ENCODE assay signal across 1 cellular context in the genomic region with DNA sequence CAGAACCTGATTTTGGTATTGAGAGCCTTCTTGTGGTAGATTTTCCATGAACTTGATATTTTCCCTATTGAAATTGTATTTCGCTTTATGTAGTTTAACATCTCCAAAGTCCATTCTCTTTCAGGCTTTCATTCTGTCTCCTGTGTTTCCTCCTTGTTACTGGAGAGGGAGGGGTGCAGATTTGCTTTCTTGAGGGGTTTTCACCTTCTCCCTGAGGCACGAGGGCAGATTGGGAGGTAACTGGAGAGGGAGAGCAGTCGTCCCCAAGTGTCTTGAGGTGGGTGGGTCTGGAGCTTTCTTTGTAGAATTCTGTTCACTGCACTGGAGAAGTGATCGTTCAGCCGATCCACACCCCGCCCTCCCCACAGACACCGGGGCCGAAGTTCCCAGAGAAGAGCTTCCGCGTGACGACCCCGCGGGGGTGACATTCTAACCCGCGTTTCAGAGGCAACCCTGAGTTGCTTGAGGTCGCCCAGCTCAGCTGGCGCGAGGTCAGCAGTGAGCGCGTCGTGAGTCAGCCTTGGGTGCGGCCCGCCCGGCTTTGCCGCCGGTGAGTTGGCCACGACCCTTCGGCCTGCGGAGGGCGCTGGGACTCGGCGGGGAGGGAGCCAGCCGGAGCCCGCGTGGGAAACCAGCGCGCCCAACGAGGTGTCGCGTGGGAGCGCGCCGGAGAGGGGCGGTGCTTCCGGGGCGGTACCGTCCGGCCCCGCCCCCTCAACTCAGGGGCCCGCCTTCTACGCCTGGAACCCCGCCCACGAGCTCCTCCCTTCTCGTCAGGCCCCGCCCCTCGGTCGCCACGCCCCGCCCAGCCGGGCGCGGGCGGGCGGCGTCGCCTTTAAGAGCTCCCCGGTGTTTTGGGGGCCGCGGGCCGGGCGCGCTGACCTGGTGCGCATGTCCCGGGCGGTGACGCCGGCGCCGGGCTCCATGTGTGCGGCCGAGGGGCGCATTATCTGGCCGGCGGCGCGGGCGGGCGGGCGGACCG.
TF ChIP-seq lines count a peak whose summit lies in the region.

A gene with protein sequence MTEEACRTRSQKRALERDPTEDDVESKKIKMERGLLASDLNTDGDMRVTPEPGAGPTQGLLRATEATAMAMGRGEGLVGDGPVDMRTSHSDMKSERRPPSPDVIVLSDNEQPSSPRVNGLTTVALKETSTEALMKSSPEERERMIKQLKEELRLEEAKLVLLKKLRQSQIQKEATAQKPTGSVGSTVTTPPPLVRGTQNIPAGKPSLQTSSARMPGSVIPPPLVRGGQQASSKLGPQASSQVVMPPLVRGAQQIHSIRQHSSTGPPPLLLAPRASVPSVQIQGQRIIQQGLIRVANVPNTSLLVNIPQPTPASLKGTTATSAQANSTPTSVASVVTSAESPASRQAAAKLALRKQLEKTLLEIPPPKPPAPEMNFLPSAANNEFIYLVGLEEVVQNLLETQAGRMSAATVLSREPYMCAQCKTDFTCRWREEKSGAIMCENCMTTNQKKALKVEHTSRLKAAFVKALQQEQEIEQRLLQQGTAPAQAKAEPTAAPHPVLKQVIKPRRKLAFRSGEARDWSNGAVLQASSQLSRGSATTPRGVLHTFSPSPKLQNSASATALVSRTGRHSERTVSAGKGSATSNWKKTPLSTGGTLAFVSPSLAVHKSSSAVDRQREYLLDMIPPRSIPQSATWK (plus strand): TSS at position 797 of the 982 bp plus-strand sequence. CDS start 59,671 bp downstream, outside the sequence.

TF ChIP-seq in K562, 482 proteins besides CTCF, POLR2A, EP300 and RAD21 (continued from another document and continues in another):
- TF ChIP-seq ZNF174 (CRISPR knock-in tag; IDR thresholded peaks at IDR 0.05) (no peak), JUND (IDR thresholded peaks at IDR 0.05; ENCODE audit: borderline replicate concordance, low read depth, low read length) (peak; percentile 91), JUND (tag; IDR thresholded peaks at IDR 0.05; ENCODE audit: borderline replicate concordance, low read depth, low read length) (peak; percentile 89; the same call in 2 of the 3 replicates), RBM34 (IDR thresholded peaks at IDR 0.05; ENCODE audit: borderline replicate concordance, insufficient read depth, low read length) (no peak), NCOA1 (IDR thresholded peaks at IDR 0.05; ENCODE audit: low read depth) (peak; percentile 41; the same call in 1 of the 2 replicates), FOXO4 (CRISPR knock-in tag; IDR thresholded peaks at IDR 0.05) (no peak), GTF2F1 (IDR thresholded peaks at IDR 0.05; ENCODE audit: low read depth, low read length) (no peak), COPS2 (conservative IDR thresholded peaks at IDR 0.05) (no peak), BRD4 (IDR thresholded peaks at IDR 0.05) (no peak), ETV5 (CRISPR knock-in tag; IDR thresholded peaks at IDR 0.05; ENCODE audit: low read depth) (peak; percentile 99), CBX5 (IDR thresholded peaks at IDR 0.05; ENCODE audit: borderline replicate concordance, low read depth) (peak; percentile 59; the same call in 1 of the 2 replicates), ZNF143 (CRISPR knock-in tag; IDR thresholded peaks at IDR 0.05) (no peak), CBFB (CRISPR knock-in tag; IDR thresholded peaks at IDR 0.05) (no peak), MTA1 (IDR thresholded peaks at IDR 0.05; ENCODE audit: borderline replicate concordance) (peak; percentile 96), NR1H2 (CRISPR knock-in tag; IDR thresholded peaks at IDR 0.05) (0 out of 2 replicates have a peak, but pooled peaks have one; percentile 65), HINFP (tag; conservative IDR thresholded peaks at IDR 0.05; ENCODE audit: low read depth) (no peak), RUNX1 (IDR thresholded peaks at IDR 0.05; ENCODE audit: low read depth) (0 out of 2 replicates have a peak, but pooled peaks have one; percentile 47), NBN (IDR thresholded peaks at IDR 0.05; ENCODE audit: low read depth) (peak; percentile 81; the same call in 1 of the 2 replicates), FOXJ2 (tag; IDR thresholded peaks at IDR 0.05) (no peak), CXXC5 (CRISPR knock-in tag; IDR thresholded peaks at IDR 0.05) (peak; percentile 95), HDAC2 (IDR thresholded peaks at IDR 0.05) (peak; percentile 97), PHB2 (IDR thresholded peaks at IDR 0.05; ENCODE audit: low read depth) (no peak), TOE1 (IDR thresholded peaks at IDR 0.05; ENCODE audit: borderline replicate concordance) (peak; percentile 77; the same call in 1 of the 2 replicates), TOE1 (CRISPR knock-in tag; IDR thresholded peaks at IDR 0.05; ENCODE audit: borderline replicate concordance, low read depth) (no peak), MTF1 (CRISPR knock-in tag; IDR thresholded peaks at IDR 0.05; ENCODE audit: borderline replicate concordance) (no peak), ZC3H11A (IDR thresholded peaks at IDR 0.05; ENCODE audit: low read depth, low read length) (no peak), TCF3 (CRISPR knock-in tag; IDR thresholded peaks at IDR 0.05) (peak; percentile 58), MEIS2 (IDR thresholded peaks at IDR 0.05; ENCODE audit: partially characterized antibody) (peak; percentile 64), SRSF3 (IDR thresholded peaks at IDR 0.05; ENCODE audit: insufficient read depth, low read length) (no peak), E2F3 (CRISPR knock-in tag; IDR thresholded peaks at IDR 0.05) (peak; percentile 79), KDM5B (IDR thresholded peaks at IDR 0.05; ENCODE audit: insufficient replicate concordance, low read depth, low read length) (peak; percentile 42), CBFA2T3 (IDR thresholded peaks at IDR 0.05) (peak; percentile 32; the same call in 1 of the 2 replicates), DACH1 (IDR thresholded peaks at IDR 0.05; ENCODE audit: partially characterized antibody) (peak; percentile 94), SOX6 (IDR thresholded peaks at IDR 0.05) (peak; percentile 77), SMC3 (conservative IDR thresholded peaks at IDR 0.05; ENCODE audit: insufficient read depth, low read depth, low read length) (0 out of 2 replicates have a peak, but pooled peaks have one; percentile 26), POLR2AphosphoS2 (IDR thresholded peaks at IDR 0.05; ENCODE audit: low read length) (no peak), ZNF507 (tag; conservative IDR thresholded peaks at IDR 0.05) (no peak), DEAF1 (CRISPR knock-in tag; IDR thresholded peaks at IDR 0.05) (no peak), MCM7 (IDR thresholded peaks at IDR 0.05) (no peak), YBX1 (IDR thresholded peaks at IDR 0.05) (no peak), KAT7 (CRISPR knock-in tag; IDR thresholded peaks at IDR 0.05; ENCODE audit: borderline replicate concordance) (peak; percentile 94; the same call in 1 of the 2 replicates), CTCFL (IDR thresholded peaks at IDR 0.05; ENCODE audit: borderline replicate concordance, insufficient read depth, low read depth, low read length, poor library complexity, severe bottlenecking) (peak; percentile 71), CREB1 (IDR thresholded peaks at IDR 0.05) (peak; percentile 93), CREB1 (CRISPR knock-in tag; IDR thresholded peaks at IDR 0.05) (peak; percentile 95), ZNF586 (CRISPR knock-in tag; conservative IDR thresholded peaks at IDR 0.05) (no peak), HLTF (IDR thresholded peaks at IDR 0.05) (no peak)
- TF ChIP-seq, protein P1, sequence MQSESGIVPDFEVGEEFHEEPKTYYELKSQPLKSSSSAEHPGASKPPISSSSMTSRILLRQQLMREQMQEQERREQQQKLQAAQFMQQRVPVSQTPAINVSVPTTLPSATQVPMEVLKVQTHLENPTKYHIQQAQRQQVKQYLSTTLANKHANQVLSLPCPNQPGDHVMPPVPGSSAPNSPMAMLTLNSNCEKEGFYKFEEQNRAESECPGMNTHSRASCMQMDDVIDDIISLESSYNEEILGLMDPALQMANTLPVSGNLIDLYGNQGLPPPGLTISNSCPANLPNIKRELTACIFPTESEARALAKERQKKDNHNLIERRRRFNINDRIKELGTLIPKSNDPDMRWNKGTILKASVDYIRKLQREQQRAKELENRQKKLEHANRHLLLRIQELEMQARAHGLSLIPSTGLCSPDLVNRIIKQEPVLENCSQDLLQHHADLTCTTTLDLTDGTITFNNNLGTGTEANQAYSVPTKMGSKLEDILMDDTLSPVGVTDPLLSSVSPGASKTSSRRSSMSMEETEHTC (IDR thresholded peaks at IDR 0.05): peak; percentile 58; the same call in 1 of the 2 replicates
- TF ChIP-seq, protein P2, sequence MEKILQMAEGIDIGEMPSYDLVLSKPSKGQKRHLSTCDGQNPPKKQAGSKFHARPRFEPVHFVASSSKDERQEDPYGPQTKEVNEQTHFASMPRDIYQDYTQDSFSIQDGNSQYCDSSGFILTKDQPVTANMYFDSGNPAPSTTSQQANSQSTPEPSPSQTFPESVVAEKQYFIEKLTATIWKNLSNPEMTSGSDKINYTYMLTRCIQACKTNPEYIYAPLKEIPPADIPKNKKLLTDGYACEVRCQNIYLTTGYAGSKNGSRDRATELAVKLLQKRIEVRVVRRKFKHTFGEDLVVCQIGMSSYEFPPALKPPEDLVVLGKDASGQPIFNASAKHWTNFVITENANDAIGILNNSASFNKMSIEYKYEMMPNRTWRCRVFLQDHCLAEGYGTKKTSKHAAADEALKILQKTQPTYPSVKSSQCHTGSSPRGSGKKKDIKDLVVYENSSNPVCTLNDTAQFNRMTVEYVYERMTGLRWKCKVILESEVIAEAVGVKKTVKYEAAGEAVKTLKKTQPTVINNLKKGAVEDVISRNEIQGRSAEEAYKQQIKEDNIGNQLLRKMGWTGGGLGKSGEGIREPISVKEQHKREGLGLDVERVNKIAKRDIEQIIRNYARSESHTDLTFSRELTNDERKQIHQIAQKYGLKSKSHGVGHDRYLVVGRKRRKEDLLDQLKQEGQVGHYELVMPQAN (IDR thresholded peaks at IDR 0.05; ENCODE audit: borderline replicate concordance): peak; percentile 82; the same call in 1 of the 2 replicates
- TF ChIP-seq, protein P3, sequence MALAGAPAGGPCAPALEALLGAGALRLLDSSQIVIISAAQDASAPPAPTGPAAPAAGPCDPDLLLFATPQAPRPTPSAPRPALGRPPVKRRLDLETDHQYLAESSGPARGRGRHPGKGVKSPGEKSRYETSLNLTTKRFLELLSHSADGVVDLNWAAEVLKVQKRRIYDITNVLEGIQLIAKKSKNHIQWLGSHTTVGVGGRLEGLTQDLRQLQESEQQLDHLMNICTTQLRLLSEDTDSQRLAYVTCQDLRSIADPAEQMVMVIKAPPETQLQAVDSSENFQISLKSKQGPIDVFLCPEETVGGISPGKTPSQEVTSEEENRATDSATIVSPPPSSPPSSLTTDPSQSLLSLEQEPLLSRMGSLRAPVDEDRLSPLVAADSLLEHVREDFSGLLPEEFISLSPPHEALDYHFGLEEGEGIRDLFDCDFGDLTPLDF (CRISPR knock-in tag; IDR thresholded peaks at IDR 0.05): peak; percentile 92
- TF ChIP-seq, protein P4, sequence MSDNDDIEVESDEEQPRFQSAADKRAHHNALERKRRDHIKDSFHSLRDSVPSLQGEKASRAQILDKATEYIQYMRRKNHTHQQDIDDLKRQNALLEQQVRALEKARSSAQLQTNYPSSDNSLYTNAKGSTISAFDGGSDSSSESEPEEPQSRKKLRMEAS (CRISPR knock-in tag; IDR thresholded peaks at IDR 0.05): peak; percentile 92
